Comparison of ENCODE assay signal across 24 cellular contexts in the genomic region with DNA sequence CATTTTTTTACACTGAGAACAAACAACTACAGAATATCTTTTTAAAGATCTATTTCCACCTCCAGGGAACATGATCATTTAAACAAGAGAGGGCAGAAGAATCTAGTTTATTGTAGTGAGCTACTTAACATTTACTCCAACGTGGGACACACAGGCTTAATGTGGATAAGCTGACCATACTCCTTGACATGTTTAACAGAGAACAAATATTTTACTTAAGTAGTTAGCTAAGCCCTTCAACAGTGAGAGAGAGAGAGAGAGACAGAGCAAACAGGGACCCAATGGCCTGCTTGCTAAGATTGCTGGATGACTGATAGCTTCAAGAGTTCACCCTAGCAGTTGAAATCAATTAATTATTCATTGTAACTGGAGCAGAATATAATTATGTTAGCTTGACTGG.
DNase-seq lines count a peak whose midpoint lies in the region; ATAC-seq and TF ChIP-seq lines count a peak whose summit lies in the region.
"Had no signal": no experiment of that assay in that cellular context is flagged by ENCODE, and none has a peak within 500 bp of the region (broad histone marks: within the 10 kb centered on the region; RNA-seq: fewer than 3 reads in every experiment).

No MANE protein-coding gene starts in this region.

- peak overlapping the region; percentile 30 for H3K27ac Mint-ChIP-seq in activated naive CD4-positive, alpha-beta T cell treated with anti-CD3 and anti-CD28 coated beads, Interleukin-2, amount 50 U/mL, for 24 hours
- H3K27ac Mint-ChIP-seq: activated naive CD4-positive, alpha-beta T cell treated with anti-CD3 and anti-CD28 coated beads for 36 hours; stimulated activated naive B cell treated with anti-CD40 and anti-IgM and Interleukin-4, amounts not matched to agents 10 μg/mL and 1 μg/mL and 100 μg/mL, for 72 hours had no signal

- TF ChIP-seq CTCF in thyroid gland (IDR thresholded peaks at IDR 0.05) (peak in 1 of 6 experiments; percentile 31), GM20000 (IDR thresholded peaks at IDR 0.05; ENCODE audit: extremely low read depth, missing control alignments) (no peak)

- DNase-seq in activated naive CD4-positive, alpha-beta T cell treated with anti-CD3 and anti-CD28 coated beads, Interleukin-2, amount 50 U/mL, for 16 hours, result no peak
- peak; percentile 71 for DNase-seq in NCI-H524 treated with DMSO at 0.1 percent for 48 hours (lab: John Stamatoyannopoulos, UW)
- DNase-seq in iris pigment epithelial cell (ENCODE audit: low read depth), result peak; percentile 20
- DNase-seq in thyroid gland, result peak in 1 of 2 donors; percentile 18
- DNase-seq in erythroblast (lab: John Stamatoyannopoulos, UW), result no peak
- no peak for DNase-seq in GM20000 (ENCODE audit: low spot score)
- DNase-seq: activated CD4-positive, alpha-beta T cell treated with anti-CD3 and anti-CD28 coated beads for 48 hours; activated naive CD4-positive, alpha-beta T cell treated with anti-CD3 and anti-CD28 coated beads for 36 hours; activated T-cell treated with anti-CD3 and anti-CD28 coated beads, Interleukin-2, amount 50 U/mL, for 48 hours; aorta; dorsolateral prefrontal cortex; kidney; mammary epithelial cell; MM.1S; NCI-H146; NCI-H748 treated with DMSO at 0.1 percent for 48 hours; SK-N-SH; stimulated activated CD4-positive, alpha-beta T cell treated with anti-CD3 and anti-CD28 coated beads, Interleukin-4, amount 100 ng/mL, for 1 hour; stimulated activated naive B cell treated with anti-CD40 and anti-IgM and Interleukin-4, amounts not matched to agents 10 μg/mL and 1 μg/mL and 100 μg/mL, for 72 hours had no signal

- H3K27me3 Mint-ChIP-seq in activated naive CD4-positive, alpha-beta T cell treated with anti-CD3 and anti-CD28 coated beads, Interleukin-2, amount 50 U/mL, for 24 hours, result no peaks in the 10 kb centered on the region
- H3K27me3 Mint-ChIP-seq: stimulated activated naive B cell treated with anti-CD40 and anti-IgM and Interleukin-4, amounts not matched to agents 10 μg/mL and 1 μg/mL and 100 μg/mL, for 72 hours had no signal

- no peak overlapping the region for H3K4me3 Mint-ChIP-seq in activated naive CD4-positive, alpha-beta T cell treated with anti-CD3 and anti-CD28 coated beads, Interleukin-2, amount 50 U/mL, for 24 hours
- H3K4me3 Mint-ChIP-seq: activated naive CD4-positive, alpha-beta T cell treated with anti-CD3 and anti-CD28 coated beads for 36 hours; stimulated activated naive B cell treated with anti-CD40 and anti-IgM and Interleukin-4, amounts not matched to agents 10 μg/mL and 1 μg/mL and 100 μg/mL, for 72 hours had no signal

- H3K9me3 Mint-ChIP-seq in activated naive CD4-positive, alpha-beta T cell treated with anti-CD3 and anti-CD28 coated beads, Interleukin-2, amount 50 U/mL, for 24 hours, result no peaks in the 10 kb centered on the region
- H3K9me3 Mint-ChIP-seq: activated naive CD4-positive, alpha-beta T cell treated with anti-CD3 and anti-CD28 coated beads for 36 hours; stimulated activated naive B cell treated with anti-CD40 and anti-IgM and Interleukin-4, amounts not matched to agents 10 μg/mL and 1 μg/mL and 100 μg/mL, for 72 hours had no signal

- H3K36me3 Mint-ChIP-seq in activated naive CD4-positive, alpha-beta T cell treated with anti-CD3 and anti-CD28 coated beads, Interleukin-2, amount 50 U/mL, for 24 hours, result peaks cover 10% of the 10 kb centered on the region

- no peaks in the 10 kb centered on the region for H3K27me3 ChIP-seq in thyroid gland
- H3K27me3 ChIP-seq: dorsolateral prefrontal cortex, right atrium auricular region, vagina had no signal

- intact Hi-C loops in thyroid gland (cut with DNase I), result no loop called here

- WGBS in thyroid gland, 2 donors, result 8 to 31% methylated on average over 1 of the region's 1 CpG

- no peak for ATAC-seq in GM21576 (IDR thresholded peaks at IDR 0.05; ENCODE audit: unreplicated experiment)
- ATAC-seq: stimulated activated naive B cell treated with anti-CD40 and anti-IgM and Interleukin-4, amounts not matched to agents 10 μg/mL and 1 μg/mL and 100 μg/mL, for 72 hours had no signal

- no peaks in the 10 kb centered on the region for H3K9me3 ChIP-seq in thyroid gland
- H3K9me3 ChIP-seq: right atrium auricular region, SK-N-SH, vagina had no signal

- TF ChIP-seq POLR2A in thyroid gland (IDR thresholded peaks at IDR 0.05), result no peak
- no peak for TF ChIP-seq POLR2A in erythroblast (IDR thresholded peaks at IDR 0.05; ENCODE audit: low read length)

- no peak overlapping the region for H3K4me3 ChIP-seq in thyroid gland (replicated peaks in 1 of 3)
- H3K4me3 ChIP-seq: dorsolateral prefrontal cortex, right atrium auricular region, vagina had no signal

- peak overlapping the region in 2 of 3 donors; percentile 20 to 39 for H3K27ac ChIP-seq in thyroid gland
- H3K27ac ChIP-seq: C4-2B, right atrium auricular region, vagina had no signal

- no peaks in the 10 kb centered on the region for H3K36me3 ChIP-seq in thyroid gland
- H3K36me3 ChIP-seq: vagina had no signal

- peaks cover 8% of the 10 kb centered on the region for H3K4me1 Mint-ChIP-seq in activated naive CD4-positive, alpha-beta T cell treated with anti-CD3 and anti-CD28 coated beads, Interleukin-2, amount 50 U/mL, for 24 hours

- peaks cover 0 to 7% of the 10 kb centered on the region in 2 donors for H3K4me1 ChIP-seq in thyroid gland
- H3K4me1 ChIP-seq: right atrium auricular region, vagina had no signal

Comparison
In these comparisons a context has a peak if more than half of its experiments do, and no peak if none do; other contexts are left out.
1. DNase-seq: peak in NCI-H524 treated with DMSO at 0.1 percent for 48 hours (single experiment) and iris pigment epithelial cell (single experiment); none in activated naive CD4-positive, alpha-beta T cell treated with anti-CD3 and anti-CD28 coated beads, Interleukin-2, amount 50 U/mL, for 16 hours (single experiment), erythroblast (0 of 2) and GM20000 (single experiment).